In genomic region chr7:9106747-9107146, GRCh38 we compare ENCODE assay signal across 19 cellular contexts.
"Had no signal": no experiment of that assay in that cellular context is flagged by ENCODE, and none has a peak within 500 bp of the region (broad histone marks: within the 10 kb centered on the region; RNA-seq: fewer than 3 reads in every experiment).

No MANE protein-coding gene starts in this region.

- H3K36me3 Mint-ChIP-seq: naive thymus-derived CD4-positive, alpha-beta T cell had no signal

- H3K4me1 Mint-ChIP-seq: naive thymus-derived CD4-positive, alpha-beta T cell; natural killer cell had no signal

- H3K36me3 ChIP-seq: colonic mucosa, esophagus muscularis mucosa, gastroesophageal sphincter, heart right ventricle, left lung, lower lobe of right lung had no signal

- H3K27ac Mint-ChIP-seq: dendritic cell treated with granulocyte-macrophage colony-stimulating factor and Interleukin-4, amounts not matched to agents 40 ng/mL and 50 ng/mL, for 4 days; effector memory CD8-positive, alpha-beta T cell; naive thymus-derived CD4-positive, alpha-beta T cell; natural killer cell had no signal

- H3K27me3 ChIP-seq: colonic mucosa, esophagus muscularis mucosa, foreskin keratinocyte, gastroesophageal sphincter, heart right ventricle, left lung had no signal

- H3K4me3 Mint-ChIP-seq: dendritic cell treated with granulocyte-macrophage colony-stimulating factor and Interleukin-4, amounts not matched to agents 40 ng/mL and 50 ng/mL, for 4 days; effector memory CD8-positive, alpha-beta T cell; naive thymus-derived CD4-positive, alpha-beta T cell; natural killer cell had no signal

- H3K27ac ChIP-seq: colonic mucosa, esophagus muscularis mucosa, foreskin keratinocyte, gastroesophageal sphincter, heart right ventricle, left lung, lower lobe of right lung had no signal

- ATAC-seq: effector memory CD8-positive, alpha-beta T cell; foreskin keratinocyte; gastroesophageal sphincter; heart right ventricle; left cardiac atrium; left lung; left ventricle myocardium superior; lower lobe of right lung; naive thymus-derived CD4-positive, alpha-beta T cell; natural killer cell had no signal

- H3K9me3 ChIP-seq: colonic mucosa had no signal

- H3K27me3 Mint-ChIP-seq: dendritic cell treated with granulocyte-macrophage colony-stimulating factor and Interleukin-4, amounts not matched to agents 40 ng/mL and 50 ng/mL, for 4 days; effector memory CD8-positive, alpha-beta T cell; naive thymus-derived CD4-positive, alpha-beta T cell had no signal

- H3K4me3 ChIP-seq: colonic mucosa, esophagus muscularis mucosa, gastroesophageal sphincter, heart right ventricle, left lung, lower lobe of right lung had no signal

- H3K4me1 ChIP-seq: colonic mucosa, esophagus muscularis mucosa, foreskin keratinocyte, gastroesophageal sphincter, heart right ventricle, left lung, lower lobe of right lung had no signal

- DNase-seq: colonic mucosa; cortex of kidney; effector CD8-positive, alpha-beta T cell; effector memory CD8-positive, alpha-beta T cell; foreskin keratinocyte; head of caudate nucleus; heart right ventricle; hippocampal formation; left cardiac atrium; left lung; left ventricle myocardium superior; lower lobe of right lung; mesenchymal stem cell; midbrain; naive thymus-derived CD4-positive, alpha-beta T cell; natural killer cell had no signal
